11 cellular contexts compared by ENCODE assay signal in genomic region chr22:20242393-20243175, GRCh38. TPM values are rescaled to one million over a fixed set of nuclear protein-coding genes. Genes with fewer than 3 reads are reported as not detected.
A peak's percentile ranks its signal among the peaks of the same experiment; 100 is the strongest.
DNase-seq lines count a peak whose midpoint lies in the region; ATAC-seq and TF ChIP-seq lines count a peak whose summit lies in the region.
"Had no signal": no experiment of that assay in that cellular context is flagged by ENCODE, and none has a peak within 500 bp of the region (broad histone marks: within the 10 kb centered on the region; RNA-seq: fewer than 3 reads in every experiment).

No MANE protein-coding gene starts in this region.

- CTCF ChIA-PET in activated CD4-positive, alpha-beta T cell treated with anti-CD3 and anti-CD28 coated beads, Interleukin-2, amount 10 ng/mL, durations not matched to agents 7 days and 5 days (lab: Charles Lee) = interaction anchor here (1.3 kb wide), 1 partner anchor 11 kb away, joined by 3 read pairs; no protein-coding TSS in a partner anchor

- DNase-seq in activated CD4-positive, alpha-beta T cell treated with anti-CD3 and anti-CD28 coated beads, Interleukin-2, amount 10 ng/mL, durations not matched to agents 7 days and 5 days = peak; percentile 17
- no peak for DNase-seq in activated CD4-positive, alpha-beta T cell treated with anti-CD3 and anti-CD28 coated beads for 1 hour
- peak; percentile 16 for DNase-seq in T-helper 9 cell
- no peak for DNase-seq in MM.1S
- no peak for DNase-seq in AML-193 (lab: John Stamatoyannopoulos, UW)
- DNase-seq: glutamatergic neuron had no signal

- H3K36me3 Mint-ChIP-seq in activated CD4-positive, alpha-beta T cell treated with anti-CD3 and anti-CD28 coated beads, Interleukin-2, amount 10 ng/mL, durations not matched to agents 7 days and 5 days (ENCODE audit: low read depth) = no peaks in the 10 kb centered on the region
- no peaks in the 10 kb centered on the region for H3K36me3 Mint-ChIP-seq in stimulated activated naive CD8-positive, alpha-beta T cell treated with anti-CD3 and anti-CD28 coated beads, Interleukin-15, Interleukin-2, amounts not matched to agents 100 ng/mL and 50 ng/mL, for 24 hours (ENCODE audit: low read depth)

- H3K4me2 ChIP-seq in MM.1S (ENCODE audit: low read depth, low read length) = no peak overlapping the region

- no peaks in the 10 kb centered on the region for H3K79me2 ChIP-seq in MM.1S (ENCODE audit: low read length)

- peak overlapping the region; percentile 91 for H3K27ac Mint-ChIP-seq in activated CD4-positive, alpha-beta T cell treated with anti-CD3 and anti-CD28 coated beads, Interleukin-2, amount 10 ng/mL, durations not matched to agents 7 days and 5 days
- peak overlapping the region; percentile 53 for H3K27ac Mint-ChIP-seq in stimulated activated naive CD8-positive, alpha-beta T cell treated with anti-CD3 and anti-CD28 coated beads, Interleukin-15, Interleukin-2, amounts not matched to agents 100 ng/mL and 50 ng/mL, for 24 hours

- no peaks in the 10 kb centered on the region for H3K9me3 Mint-ChIP-seq in activated CD4-positive, alpha-beta T cell treated with anti-CD3 and anti-CD28 coated beads, Interleukin-2, amount 10 ng/mL, durations not matched to agents 7 days and 5 days
- H3K9me3 Mint-ChIP-seq in stimulated activated naive CD8-positive, alpha-beta T cell treated with anti-CD3 and anti-CD28 coated beads, Interleukin-15, Interleukin-2, amounts not matched to agents 100 ng/mL and 50 ng/mL, for 24 hours = no peaks in the 10 kb centered on the region

- H2AFZ ChIP-seq in MM.1S (ENCODE audit: low read length) = no peak overlapping the region

- H3K27ac ChIP-seq in cingulate gyrus (ENCODE audit: low read depth, low read length) = peak overlapping the region; percentile 89
- no peak overlapping the region for H3K27ac ChIP-seq in MM.1S (ENCODE audit: low read length)
- H3K27ac ChIP-seq: transverse colon had no signal

- H3F3A ChIP-seq in MM.1S (ENCODE audit: insufficient read depth, low read length) = no peaks in the 10 kb centered on the region

- no peaks in the 10 kb centered on the region for H3K27me3 Mint-ChIP-seq in activated CD4-positive, alpha-beta T cell treated with anti-CD3 and anti-CD28 coated beads, Interleukin-2, amount 10 ng/mL, durations not matched to agents 7 days and 5 days
- H3K27me3 Mint-ChIP-seq in stimulated activated naive CD8-positive, alpha-beta T cell treated with anti-CD3 and anti-CD28 coated beads, Interleukin-15, Interleukin-2, amounts not matched to agents 100 ng/mL and 50 ng/mL, for 24 hours = no peaks in the 10 kb centered on the region

- ATAC-seq in GM21423 (IDR thresholded peaks at IDR 0.05; ENCODE audit: unreplicated experiment) = no peak

- H3K4me3 ChIP-seq in MM.1S (ENCODE audit: low read length) = no peak overlapping the region
- H3K4me3 ChIP-seq: A549 had no signal

- no peaks in the 10 kb centered on the region for H3K9me3 ChIP-seq in MM.1S (replicated peaks; ENCODE audit: insufficient read depth, low read length)
- H3K9me3 ChIP-seq: A549, transverse colon had no signal

- H4K20me1 ChIP-seq in MM.1S (ENCODE audit: insufficient read depth, low read length) = no peaks in the 10 kb centered on the region

- H3K4me1 Mint-ChIP-seq in activated CD4-positive, alpha-beta T cell treated with anti-CD3 and anti-CD28 coated beads, Interleukin-2, amount 10 ng/mL, durations not matched to agents 7 days and 5 days = peaks cover 49% of the 10 kb centered on the region
- peaks cover 53% of the 10 kb centered on the region for H3K4me1 Mint-ChIP-seq in stimulated activated naive CD8-positive, alpha-beta T cell treated with anti-CD3 and anti-CD28 coated beads, Interleukin-15, Interleukin-2, amounts not matched to agents 100 ng/mL and 50 ng/mL, for 24 hours (ENCODE audit: low read depth)

- POLR2A ChIA-PET in activated CD4-positive, alpha-beta T cell treated with anti-CD3 and anti-CD28 coated beads, Interleukin-2, amount 10 ng/mL, durations not matched to agents 7 days and 5 days (lab: Charles Lee) = no interaction called here

- H3K36me3 ChIP-seq in MM.1S (replicated peaks; ENCODE audit: insufficient read depth, low read length) = no peaks in the 10 kb centered on the region
- H3K36me3 ChIP-seq: transverse colon had no signal

- H3K9ac ChIP-seq in MM.1S (ENCODE audit: low read length) = no peak overlapping the region

- no peaks in the 10 kb centered on the region for H3K4me1 ChIP-seq in MM.1S (ENCODE audit: low read length)
- H3K4me1 ChIP-seq: A549 had no signal

- TF ChIP-seq CTCF in MM.1S (IDR thresholded peaks at IDR 0.05; ENCODE audit: low read length) = no peak

- H3K27me3 ChIP-seq in MM.1S (replicated peaks; ENCODE audit: insufficient read depth, low read length) = peaks cover 58% of the 10 kb centered on the region
- H3K27me3 ChIP-seq: transverse colon had no signal

- H3K4me3 Mint-ChIP-seq in activated CD4-positive, alpha-beta T cell treated with anti-CD3 and anti-CD28 coated beads, Interleukin-2, amount 10 ng/mL, durations not matched to agents 7 days and 5 days = peak overlapping the region; percentile 51
- no peak overlapping the region for H3K4me3 Mint-ChIP-seq in stimulated activated naive CD8-positive, alpha-beta T cell treated with anti-CD3 and anti-CD28 coated beads, Interleukin-15, Interleukin-2, amounts not matched to agents 100 ng/mL and 50 ng/mL, for 24 hours

- no peaks in the 10 kb centered on the region for H3K9me2 ChIP-seq in MM.1S (replicated peaks; ENCODE audit: insufficient read depth, low read length)

RNA-seq across cellular contexts. Expression of gene RTN4R, which starts 25.5 kb away (rescaled TPM):
- total RNA-seq in activated CD4-positive, alpha-beta T cell treated with anti-CD3 and anti-CD28 coated beads, Interleukin-2, amount 10 ng/mL, durations not matched to agents 7 days and 5 days = 1 to 10 TPM; 3.1 to 4.0 TPM

Comparison
In these comparisons a context has a peak if more than half of its experiments do, and no peak if none do; other contexts are left out.
1. DNase-seq: peak in activated CD4-positive, alpha-beta T cell treated with anti-CD3 and anti-CD28 coated beads, Interleukin-2, amount 10 ng/mL, durations not matched to agents 7 days and 5 days (single experiment) and T-helper 9 cell (single experiment); none in activated CD4-positive, alpha-beta T cell treated with anti-CD3 and anti-CD28 coated beads for 1 hour (single experiment), MM.1S (single experiment) and AML-193 (0 of 2).